13 cellular contexts compared by ENCODE assay signal in the genomic region with DNA sequence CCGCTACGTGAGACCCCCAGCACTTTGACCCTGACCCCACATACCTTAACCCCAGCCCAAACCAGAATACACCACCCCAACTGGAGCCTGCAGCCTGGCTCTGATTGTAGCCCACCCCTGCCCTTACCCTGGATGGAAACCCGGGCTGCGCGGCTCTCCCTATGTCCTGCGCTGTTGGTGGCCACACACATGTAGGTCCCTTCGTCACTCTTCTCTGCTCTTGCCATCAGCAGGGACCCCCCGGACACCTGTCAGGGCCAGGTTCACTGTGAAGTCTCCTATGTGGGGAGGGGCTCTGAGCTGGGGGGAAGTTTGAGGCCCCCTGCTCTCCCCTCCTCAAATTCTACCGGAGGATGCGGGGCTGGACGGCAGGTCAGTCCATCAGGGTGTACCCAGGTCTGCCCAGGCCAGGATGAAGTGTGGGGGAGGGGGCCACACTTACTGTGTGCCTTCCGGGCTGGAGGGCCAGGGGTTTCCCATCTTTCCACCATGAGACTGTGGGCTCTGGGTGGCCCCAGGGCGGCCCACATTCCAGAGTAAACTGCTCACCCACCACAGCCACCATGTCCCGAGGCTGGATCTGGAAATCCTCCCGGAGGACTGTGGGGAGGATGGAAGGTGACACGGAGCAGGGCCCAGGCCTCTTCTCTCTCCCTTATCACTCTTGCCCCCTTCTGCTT. TPM values are rescaled to one million over a fixed set of nuclear protein-coding genes. Genes with fewer than 3 reads are reported as not detected.
DNase-seq lines count a peak whose midpoint lies in the region; ATAC-seq and TF ChIP-seq lines count a peak whose summit lies in the region.
"Had no signal": no experiment of that assay in that cellular context is flagged by ENCODE, and none has a peak within 500 bp of the region (broad histone marks: within the 10 kb centered on the region; RNA-seq: fewer than 3 reads in every experiment).

No MANE protein-coding gene starts in this region.

- TF ChIP-seq POLR2A in transverse colon (IDR thresholded peaks at IDR 0.05) = no peak

- H3K4me1 ChIP-seq in PC-3 (ENCODE audit: insufficient read depth, low read length) = peaks cover 59% of the 10 kb centered on the region
- H3K4me1 ChIP-seq in transverse colon = no peaks in the 10 kb centered on the region
- no peaks in the 10 kb centered on the region for H3K4me1 ChIP-seq in A673 (ENCODE audit: insufficient read depth, low read length, poor library complexity, severe bottlenecking)
- H3K4me1 ChIP-seq: prostate gland had no signal

- ATAC-seq in PC-3 (no peak), HG03108 (IDR thresholded peaks at IDR 0.05; ENCODE audit: unreplicated experiment) (no peak)
- ATAC-seq: CD8-positive, alpha-beta T cell; stimulated activated naive CD8-positive, alpha-beta T cell treated with anti-CD3 and anti-CD28 coated beads, Interleukin-15, amount 100 ng/mL, for 72 hours had no signal

- H3K36me3 ChIP-seq in PC-3 (ENCODE audit: low read depth, low read length) (no peaks in the 10 kb centered on the region), transverse colon (no peaks in the 10 kb centered on the region), A673 (ENCODE audit: insufficient read depth, low read length, poor library complexity, severe bottlenecking) (no peaks in the 10 kb centered on the region)
- H3K36me3 ChIP-seq: prostate gland had no signal

- peaks cover 15% of the 10 kb centered on the region for H3F3A ChIP-seq in PC-3 (ENCODE audit: low read length, unreplicated experiment)

- no peaks in the 10 kb centered on the region for H3K9me2 ChIP-seq in PC-3 (replicated peaks; ENCODE audit: low read length)

- H3K9me3 ChIP-seq in PC-3 (ENCODE audit: low read length) = no peaks in the 10 kb centered on the region
- no peaks in the 10 kb centered on the region for H3K9me3 ChIP-seq in transverse colon
- no peaks in the 10 kb centered on the region for H3K9me3 ChIP-seq in A673 (ENCODE audit: low read depth, low read length, poor library complexity, severe bottlenecking)
- H3K9me3 ChIP-seq: prostate gland had no signal

- no TSS peak for BruUV-seq in PC-3 (replicated peaks; lab: Mats Ljungman, UMichigan)
- no TSS peak for BruUV-seq in A673 (replicated peaks; lab: Mats Ljungman, UMichigan)

- no peak for TF ChIP-seq EP300 in transverse colon (IDR thresholded peaks at IDR 0.05; ENCODE audit: low read depth)

- H3K9ac ChIP-seq in PC-3 (ENCODE audit: low read length) = no peak overlapping the region
- H3K9ac ChIP-seq: KMS-11 had no signal

- POLR2A ChIA-PET in PC-3 (lab: Charles Lee; ENCODE audit: unreplicated experiment) (no interaction called here), A673 (lab: Charles Lee; ENCODE audit: low non-redundant PET) (no interaction called here)

- no peaks in the 10 kb centered on the region for H4K20me1 ChIP-seq in PC-3 (ENCODE audit: low read length)

- no peak overlapping the region for H3K27ac ChIP-seq in PC-3 (ENCODE audit: low read length)
- H3K27ac ChIP-seq in coronary artery = peak overlapping the region in 1 of 2 donors; percentile 84
- H3K27ac ChIP-seq in transverse colon = peak overlapping the region; percentile 7 to 49 (median 16)
- H3K27ac ChIP-seq in A673 (ENCODE audit: low read depth, low read length, poor library complexity, severe bottlenecking) = no peak overlapping the region
- H3K27ac ChIP-seq: KMS-11 had no signal

- H3K4me2 ChIP-seq in PC-3 (ENCODE audit: low read length) = no peak overlapping the region
- H3K4me2 ChIP-seq: KMS-11 had no signal

- H3K79me2 ChIP-seq in PC-3 (ENCODE audit: low read length) = no peaks in the 10 kb centered on the region

- H2AFZ ChIP-seq in PC-3 (ENCODE audit: low read length) = no peak overlapping the region

- H3K4me3 ChIP-seq in PC-3 (ENCODE audit: low read length) (no peak overlapping the region), coronary artery (peak overlapping the region; percentile 55), transverse colon (no peak overlapping the region), A673 (ENCODE audit: low read depth, low read length, poor library complexity, severe bottlenecking) (no peak overlapping the region)

- WGBS in transverse colon (ENCODE audit: low coverage in 1 of 2), 2 donors = 88 to 98% methylated on average over 5 to 16 of the region's 16 CpGs

- intact Hi-C loops in PC-3 (cut with micrococcal nuclease) = no loop called here
- intact Hi-C loops in transverse colon (cut with DNase I; ENCODE audit: low total_unique reads) = no loop called here
- intact Hi-C loops in A673 (cut with micrococcal nuclease; ENCODE audit: unreplicated experiment) = no loop called here

- H3K27me3 ChIP-seq in PC-3 (ENCODE audit: low read length) (no peaks in the 10 kb centered on the region), transverse colon (peaks cover 4% of the 10 kb centered on the region), A673 (replicated peaks; ENCODE audit: insufficient read depth, low read depth, low read length, poor library complexity) (peaks cover 20% of the 10 kb centered on the region)

- peak; percentile 59 for DNase-seq in PC-3
- DNase-seq in coronary artery (ENCODE audit: low spot score) = no peak
- peak; percentile 9 for DNase-seq in mucosa of gallbladder (ENCODE audit: low spot score)
- no peak for DNase-seq in transverse colon
- no peak for DNase-seq in NCI-H187 treated with DMSO at 0.1 percent for 48 hours (lab: John Stamatoyannopoulos, UW)
- DNase-seq in A673 (ENCODE audit: low spot score) = no peak
- DNase-seq: mesendoderm; NCI-H2107; stimulated activated naive CD8-positive, alpha-beta T cell treated with anti-CD3 and anti-CD28 coated beads, Interleukin-15, amount 100 ng/mL, for 72 hours had no signal

- TF ChIP-seq CTCF in PC-3 (conservative IDR thresholded peaks at IDR 0.05; ENCODE audit: low read depth, low read length) = no peak
- TF ChIP-seq CTCF in coronary artery (IDR thresholded peaks at IDR 0.05) = no peak
- TF ChIP-seq CTCF in transverse colon (IDR thresholded peaks at IDR 0.05) = no peak
- TF ChIP-seq CTCF in A673 (conservative IDR thresholded peaks at IDR 0.05; ENCODE audit: low read depth, low read length) = no peak

- in situ Hi-C loops in transverse colon (cut with MboI; ENCODE audit: low pct_ligation_motif_present in 1 of 4, low pct_unique_long_range_greater_than_20kb in 1 of 4, low sequenced_read_pairs in 3 of 4) = no loop called here

- CTCF ChIA-PET in PC-3 (lab: Charles Lee) = no interaction called here
- CTCF ChIA-PET in A673 (lab: Charles Lee) = no interaction called here

RNA-seq across cellular contexts. Expression of a gene that starts 1.5 kb away (rescaled TPM):
- total RNA-seq in PC-3 (2014; rRNA removed) (1.6 and 9.7 TPM in 2 replicates), mucosa of gallbladder (13.8 TPM), transverse colon (10 to 100 TPM in 1 of 4 donors, 1 to 10 TPM in 3; 4.8 to 31.8 (median 6.4) TPM), A673 (2021) (not detected in 2 replicates)
- total RNA-seq: CD8-positive, alpha-beta T cell had no signal

RNA-seq across cellular contexts. Expression of a gene that starts 22.8 kb away (rescaled TPM):
- not detected in 2 replicates for total RNA-seq in PC-3 (2014; rRNA removed)
- not detected for total RNA-seq in mucosa of gallbladder
- total RNA-seq in transverse colon = not detected
- total RNA-seq in A673 (2021) = not detected in 2 replicates
- total RNA-seq: CD8-positive, alpha-beta T cell; prostate gland had no signal

RNA-seq across cellular contexts. Expression of a gene that starts 31.0 kb away (rescaled TPM):
- 18.5 and 26.6 TPM in 2 replicates for total RNA-seq in PC-3 (2014; rRNA removed)
- 12.9 TPM for total RNA-seq in mucosa of gallbladder
- total RNA-seq in transverse colon = 10 to 100 TPM in 2 of 4 donors, 1 to 10 TPM in 2; 5.6 to 38.6 (median 17.0) TPM
- total RNA-seq in A673 (2021) = 2.3 and 5.1 TPM in 2 replicates

RNA-seq across cellular contexts. Expression of a gene that starts 39.6 kb away (rescaled TPM):
- 0.11 TPM in 1 of 2 replicates, not detected in the other for total RNA-seq in PC-3 (2014; rRNA removed)
- total RNA-seq in mucosa of gallbladder = 0.37 TPM
- total RNA-seq in transverse colon = under 1 TPM in 2 of 4 donors, not detected in 2; 0.14 to 0.37 TPM
- total RNA-seq in A673 (2021) = not detected in 2 replicates
- total RNA-seq: CD8-positive, alpha-beta T cell had no signal

RNA-seq across cellular contexts. Expression of a gene that starts 57.8 kb away (rescaled TPM):
- 8.6 and 11.4 TPM in 2 replicates for total RNA-seq in PC-3 (2014; rRNA removed)
- 0.49 TPM for total RNA-seq in mucosa of gallbladder
- under 1 TPM in 3 of 4 donors, not detected in 1; 0.64 to 0.82 (median 0.75) TPM for total RNA-seq in transverse colon
- 4.3 and 5.4 TPM in 2 replicates for total RNA-seq in A673 (2021)

Comparison
In these comparisons a context has a peak if more than half of its experiments do, and no peak if none do; other contexts are left out.
1. DNase-seq: peak in PC-3 (single experiment) and mucosa of gallbladder (single experiment); none in coronary artery (single experiment), transverse colon (single experiment), NCI-H187 treated with DMSO at 0.1 percent for 48 hours (single experiment) and A673 (single experiment).
2. H3K27ac ChIP-seq: peak in transverse colon (4 of 4); none in PC-3 (single experiment) and A673 (single experiment).